9 cellular contexts compared by ENCODE assay signal in the genomic region with DNA sequence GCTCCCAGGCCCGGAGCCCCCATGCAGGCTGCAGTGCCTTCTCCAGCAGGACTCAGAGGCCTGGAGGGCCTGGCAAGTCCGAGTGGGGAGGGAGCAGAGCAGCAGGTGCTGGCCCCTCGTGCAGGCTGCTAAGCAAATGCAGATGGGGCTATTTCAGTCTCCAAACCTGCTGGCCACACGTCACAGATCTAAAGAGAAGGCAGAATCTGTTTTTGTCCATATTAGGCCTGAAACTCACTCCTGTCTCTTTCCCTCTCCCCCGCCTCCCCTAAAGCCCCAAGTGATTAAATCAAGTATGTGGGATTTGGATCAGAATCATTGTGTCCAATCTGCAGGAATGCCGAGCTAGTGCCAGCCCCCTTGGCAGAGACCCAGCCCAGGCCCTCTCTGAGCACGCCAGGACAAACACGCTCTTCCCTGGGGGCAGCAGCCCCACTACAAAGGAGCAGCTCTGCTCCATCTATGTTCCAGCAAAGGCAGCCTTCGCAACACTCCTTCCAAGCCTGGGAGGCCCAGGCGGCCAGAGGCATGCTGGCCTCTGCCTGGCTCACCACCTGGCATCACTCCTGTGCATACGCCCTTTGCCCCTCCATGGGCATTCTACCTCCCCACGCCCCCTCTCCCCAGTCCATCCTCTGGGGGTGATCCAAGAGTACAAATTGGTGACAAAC. TPM values are rescaled to one million over a fixed set of nuclear protein-coding genes. Genes with fewer than 3 reads are reported as not detected.
A peak's percentile ranks its signal among the peaks of the same experiment; 100 is the strongest.
DNase-seq lines count a peak whose midpoint lies in the region; ATAC-seq and TF ChIP-seq lines count a peak whose summit lies in the region.
"Had no signal": no experiment of that assay in that cellular context is flagged by ENCODE, and none has a peak within 500 bp of the region (broad histone marks: within the 10 kb centered on the region; RNA-seq: fewer than 3 reads in every experiment).

No MANE protein-coding gene starts in this region.

- no peaks in the 10 kb centered on the region for H3K9me3 Mint-ChIP-seq in HFFc6

- ATAC-seq in left lung (peak; percentile 35), HG02973 (IDR thresholded peaks at IDR 0.05; ENCODE audit: unreplicated experiment) (no peak), GM19324 (IDR thresholded peaks at IDR 0.05; ENCODE audit: low FRiP score, unreplicated experiment) (no peak)

- H3K4me3 Mint-ChIP-seq in HFFc6, result no peak overlapping the region

- no peaks in the 10 kb centered on the region for H3K27me3 ChIP-seq in colonic mucosa
- H3K27me3 ChIP-seq in left lung, result no peaks in the 10 kb centered on the region
- no peaks in the 10 kb centered on the region for H3K27me3 ChIP-seq in suprapubic skin

- peaks cover 40% of the 10 kb centered on the region for H3K36me3 Mint-ChIP-seq in HFFc6 (ENCODE audit: low read depth)

- H3K27me3 Mint-ChIP-seq in HFFc6 (ENCODE audit: insufficient read depth), result no peaks in the 10 kb centered on the region; the same call in 1 of the 2 replicates

- TF ChIP-seq CTCF in HFFc6 (IDR thresholded peaks at IDR 0.05), result no peak
- TF ChIP-seq CTCF in colonic mucosa (IDR thresholded peaks at IDR 0.05), result no peak
- TF ChIP-seq CTCF in left lung (IDR thresholded peaks at IDR 0.05), result no peak
- TF ChIP-seq CTCF in suprapubic skin (IDR thresholded peaks at IDR 0.05), result no peak

- intact Hi-C loops in colonic mucosa (cut with DNase I), result no loop called here
- intact Hi-C loops in left lung (cut with DNase I), result no loop called here

- no peak overlapping the region for H3K4me3 ChIP-seq in colonic mucosa
- no peak overlapping the region for H3K4me3 ChIP-seq in left lung
- H3K4me3 ChIP-seq in suprapubic skin, result no peak overlapping the region

- WGBS in suprapubic skin, result 57% methylated on average over 12 of the region's 12 CpGs

- peak; percentile 57 for TF ChIP-seq EP300 in suprapubic skin (IDR thresholded peaks at IDR 0.05)

- no peaks in the 10 kb centered on the region for H3K9me3 ChIP-seq in colonic mucosa
- no peaks in the 10 kb centered on the region for H3K9me3 ChIP-seq in left lung
- H3K9me3 ChIP-seq in suprapubic skin, result no peaks in the 10 kb centered on the region

- peaks cover 24% of the 10 kb centered on the region for H3K4me1 Mint-ChIP-seq in HFFc6 (ENCODE audit: low read depth)

- H3K27ac ChIP-seq in colonic mucosa, result peak overlapping the region; percentile 69
- H3K27ac ChIP-seq in left lung, result peak overlapping the region in 1 of 2 donors; percentile 47
- peak overlapping the region; percentile 58 for H3K27ac ChIP-seq in suprapubic skin

- no peaks in the 10 kb centered on the region for H3K4me1 ChIP-seq in colonic mucosa
- H3K4me1 ChIP-seq in left lung, result no peaks in the 10 kb centered on the region
- peaks cover 28% of the 10 kb centered on the region for H3K4me1 ChIP-seq in suprapubic skin

- TF ChIP-seq POLR2A in suprapubic skin (IDR thresholded peaks at IDR 0.05), result no peak

- peak; percentile 89 for DNase-seq in HFFc6
- peak; percentile 61 for DNase-seq in colonic mucosa
- peak in 1 of 2 donors; percentile 62 for DNase-seq in left lung
- DNase-seq in suprapubic skin (ENCODE audit: low spot score in 2 of 2), result peak; percentile 86 to 91
- no peak for DNase-seq in NOMO-1 (lab: John Stamatoyannopoulos, UW; ENCODE audit: unreplicated experiment in 2 of 2)
- no peak for DNase-seq in SIG-M5 (lab: John Stamatoyannopoulos, UW)
- DNase-seq: NCI-H187 treated with DMSO at 0.1 percent for 48 hours had no signal

- peak overlapping the region; percentile 80 for H3K27ac Mint-ChIP-seq in HFFc6

- no peak overlapping the region for H3K9ac ChIP-seq in colonic mucosa (ENCODE audit: low read depth in 2 of 2, low read length in 2 of 2)

- no peaks in the 10 kb centered on the region for H3K36me3 ChIP-seq in colonic mucosa
- peaks cover 0 to 47% of the 10 kb centered on the region in 2 donors for H3K36me3 ChIP-seq in left lung
- H3K36me3 ChIP-seq in suprapubic skin, result peaks cover 38% of the 10 kb centered on the region

RNA-seq across cellular contexts. Expression of gene RPL27A, which starts 26.5 kb away (rescaled TPM):
- 1,000 to 10,000 TPM in 4 of 6 experiments, 100 to 1,000 TPM in 2; 973 to 1,209 (median 1,069) TPM for total RNA-seq in HFFc6 (2021; fragmentation: NEBNext Ultra II Directional; extraction: Animal tissue kit (Norgen Biotek cat#: 25700))
- 1,000 to 10,000 TPM in 1 of 2 donors, 100 to 1,000 TPM in 1; 701 to 1,045 TPM for total RNA-seq in colonic mucosa
- total RNA-seq in left lung, result 100 to 1,000 TPM; 724 to 741 TPM
- total RNA-seq in suprapubic skin, result 1,000 to 10,000 TPM in 3 of 4 donors, 100 to 1,000 TPM in 1; 822 to 1,505 (median 1,124) TPM

RNA-seq across cellular contexts. Expression of gene TRIM66, which starts 26.7 kb away (rescaled TPM):
- total RNA-seq in HFFc6 (2021; fragmentation: NEBNext Ultra II Directional; extraction: Animal tissue kit (Norgen Biotek cat#: 25700)), result 1 to 10 TPM; 4.5 to 6.9 (median 5.6) TPM
- 10 to 100 TPM in 1 of 2 donors, 1 to 10 TPM in 1; 5.9 to 10.6 TPM for total RNA-seq in colonic mucosa
- 10 to 100 TPM in 1 of 2 donors, 1 to 10 TPM in 1; 7.3 to 14.3 TPM for total RNA-seq in left lung
- total RNA-seq in suprapubic skin, result 10 to 100 TPM in 3 of 4 donors, 1 to 10 TPM in 1; 9.9 to 20.3 (median 11.7) TPM

Comparison
In these comparisons a context has a peak if more than half of its experiments do, and no peak if none do; other contexts are left out.
1. DNase-seq: peak in HFFc6 (single experiment), colonic mucosa (single experiment) and suprapubic skin (2 of 2); none in NOMO-1 (0 of 2) and SIG-M5 (single experiment).